Comparison of ENCODE assay signal across 8 cellular contexts in the genomic region with DNA sequence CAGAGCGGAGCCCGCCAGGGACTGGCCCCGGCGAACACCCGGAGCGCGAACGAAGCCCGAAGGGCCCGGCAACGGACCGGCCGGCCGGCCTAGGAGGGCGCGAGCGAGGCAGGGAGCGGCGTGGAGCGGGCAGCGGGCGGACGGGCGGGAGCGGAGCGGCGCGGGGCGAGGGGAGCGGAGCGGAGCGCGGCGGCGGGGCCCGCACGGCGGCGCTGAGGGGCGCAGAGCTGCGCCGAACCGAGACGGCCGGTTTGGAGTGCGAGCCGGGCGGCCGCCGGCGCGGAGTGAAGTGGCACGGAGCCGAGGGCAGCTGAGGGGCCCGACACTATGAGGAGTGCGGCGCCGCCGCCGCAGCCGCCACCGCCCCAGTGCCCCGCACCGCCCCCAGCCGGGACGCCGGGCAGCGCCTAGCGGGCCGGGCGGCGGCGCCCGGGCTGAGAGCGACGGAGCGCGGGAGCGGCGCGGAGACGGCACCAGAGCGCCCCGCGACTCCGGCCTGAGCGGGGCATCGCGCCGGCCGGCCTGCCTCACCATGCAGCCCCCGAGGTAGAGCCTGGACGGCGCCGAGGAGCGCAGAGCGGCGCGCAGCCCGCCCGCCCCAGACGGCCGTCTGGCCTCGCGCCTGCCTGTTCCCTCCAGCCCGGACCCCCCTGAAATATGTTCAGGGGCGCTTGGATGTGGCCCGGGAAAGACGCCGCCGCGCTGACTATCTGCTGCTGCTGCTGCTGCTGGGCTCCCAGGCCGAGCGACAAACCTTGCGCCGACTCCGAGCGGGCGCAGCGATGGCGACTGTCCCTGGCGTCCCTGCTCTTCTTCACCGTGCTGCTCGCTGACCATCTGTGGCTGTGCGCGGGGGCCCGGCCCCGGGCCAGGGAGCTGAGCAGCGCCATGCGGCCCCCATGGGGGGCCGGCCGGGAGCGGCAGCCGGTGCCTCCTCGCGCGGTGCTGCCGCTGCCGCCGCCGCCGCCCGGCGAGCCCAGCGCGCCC. TPM values are rescaled to one million over a fixed set of nuclear protein-coding genes. Genes with fewer than 3 reads are reported as not detected.
DNase-seq lines count a peak whose midpoint lies in the region; ATAC-seq and TF ChIP-seq lines count a peak whose summit lies in the region.

No MANE protein-coding gene starts in this region.

- H3K27me3 Mint-ChIP-seq in neural crest cell (ENCODE audit: low read depth): peaks cover 40% of the 10 kb centered on the region

- no peaks in the 10 kb centered on the region for H3K27me3 ChIP-seq in BE2C
- H3K27me3 ChIP-seq in dorsolateral prefrontal cortex: peaks cover 0 to 70% (median 24%) of the 10 kb centered on the region in 45 donors

- H3K27ac Mint-ChIP-seq in neural crest cell (ENCODE audit: unreplicated experiment): no peak overlapping the region

- H3K27ac ChIP-seq in dorsolateral prefrontal cortex: peak overlapping the region in 4 of 59 donors; percentile 44 to 70 (median 54)

- peaks cover 3% of the 10 kb centered on the region for H3K9me3 Mint-ChIP-seq in neural crest cell

- H3K9me3 ChIP-seq in BE2C: no peaks in the 10 kb centered on the region

- H3K4me3 ChIP-seq in BE2C (ENCODE audit: low read depth, low read length) (peak overlapping the region; percentile 64), dorsolateral prefrontal cortex (peak overlapping the region; percentile 35 to 69 (median 53))

- TF ChIP-seq CTCF in BE2C (IDR thresholded peaks at IDR 0.05; ENCODE audit: low read depth, low read length): no peak
- no peak for TF ChIP-seq CTCF in dorsolateral prefrontal cortex (IDR thresholded peaks at IDR 0.05 in 54 of 56, conservative IDR thresholded peaks at IDR 0.05 in 2 of 56; ENCODE audit: low read depth in 1 of 56, partially characterized antibody in 56 of 56)
- TF ChIP-seq CTCF in neural crest cell (conservative IDR thresholded peaks at IDR 0.05): no peak

- ATAC-seq in HG02759 (IDR thresholded peaks at IDR 0.05; ENCODE audit: unreplicated experiment) (peak; percentile 26), GM21526 (IDR thresholded peaks at IDR 0.05; ENCODE audit: low FRiP score, unreplicated experiment) (no peak), GM19467 (IDR thresholded peaks at IDR 0.05; ENCODE audit: unreplicated experiment) (no peak)

- H3K4me3 Mint-ChIP-seq in neural crest cell: peak overlapping the region; percentile 88

- peaks cover 4% of the 10 kb centered on the region for H3K4me1 Mint-ChIP-seq in neural crest cell

- H3K4me1 ChIP-seq in BE2C: no peaks in the 10 kb centered on the region

- intact Hi-C loops in dorsolateral prefrontal cortex (cut with DNase I): loop anchor here (2.0 to 5.0 kb wide), 2 partner anchors 110 to 112 kb away; partner anchors contain the start of gene EDA (in 1 of the 2)

- peaks cover 3% of the 10 kb centered on the region for H3K36me3 Mint-ChIP-seq in neural crest cell (ENCODE audit: low read depth)

- no peak for DNase-seq in BE2C
- DNase-seq in dorsolateral prefrontal cortex: peak in 1 of 10 donors; percentile 31
- DNase-seq in neural crest cell (ENCODE audit: low read depth, low spot score): no peak
- no peak for DNase-seq in GM19238 (ENCODE audit: insufficient read length, low spot score)
- DNase-seq in cerebellum (ENCODE audit: low spot score): no peak

- H3K36me3 ChIP-seq in BE2C: no peaks in the 10 kb centered on the region

RNA-seq across cellular contexts. Expression of gene NALF2, which starts 0.8 kb away (rescaled TPM):
- 8.4 TPM for polyA plus RNA-seq in BE2C (2012; ENCODE audit: insufficient read depth, insufficient read length, low read depth)
- 1 to 10 TPM; 1.5 to 7.6 (median 3.5) TPM for total RNA-seq in dorsolateral prefrontal cortex
- total RNA-seq in neural crest cell: 4.9 and 5.7 TPM in 2 replicates
- 3.6 TPM for total RNA-seq in cerebellum
